In the genomic region with DNA sequence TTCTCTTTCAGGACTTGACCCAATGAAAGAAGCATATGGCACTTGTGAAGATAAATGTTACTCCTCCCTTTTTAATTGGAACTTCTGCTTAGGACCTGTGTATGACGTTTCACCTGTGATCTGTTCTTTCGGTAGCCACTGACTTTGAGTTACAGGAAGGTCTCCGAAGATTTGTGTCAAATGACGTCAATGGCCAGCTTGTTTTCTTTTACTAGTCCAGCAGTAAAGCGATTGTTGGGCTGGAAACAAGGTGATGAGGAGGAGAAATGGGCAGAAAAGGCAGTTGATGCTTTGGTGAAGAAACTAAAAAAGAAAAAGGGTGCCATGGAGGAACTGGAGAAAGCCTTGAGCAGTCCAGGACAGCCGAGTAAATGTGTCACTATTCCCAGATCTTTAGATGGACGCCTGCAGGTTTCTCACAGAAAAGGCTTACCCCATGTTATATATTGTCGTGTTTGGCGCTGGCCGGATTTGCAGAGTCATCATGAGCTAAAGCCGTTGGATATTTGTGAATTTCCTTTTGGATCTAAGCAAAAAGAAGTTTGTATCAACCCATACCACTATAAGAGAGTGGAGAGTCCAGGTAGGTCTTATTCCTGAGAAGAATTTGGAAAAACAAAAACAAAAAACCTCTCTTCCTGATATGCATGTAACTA, we compare ENCODE assay signal across 2 cellular contexts.
TF ChIP-seq lines count a peak whose summit lies in the region.

No MANE protein-coding gene starts in this region.

TF ChIP-seq in HCT116, 20 proteins besides CTCF, POLR2A, EP300 and RAD21:
- TF ChIP-seq ZFX (IDR thresholded peaks at IDR 0.05): no peak
- no peak for TF ChIP-seq TCF7L2 (IDR thresholded peaks at IDR 0.05; ENCODE audit: borderline replicate concordance, extremely low read depth, insufficient read depth, insufficient read length)
- no peak for TF ChIP-seq JUND (IDR thresholded peaks at IDR 0.05)
- no peak for TF ChIP-seq EGR1 (IDR thresholded peaks at IDR 0.05; ENCODE audit: low read depth)
- TF ChIP-seq SP1 (IDR thresholded peaks at IDR 0.05; ENCODE audit: low read depth): no peak
- no peak for TF ChIP-seq YY1 (IDR thresholded peaks at IDR 0.05; ENCODE audit: extremely low read depth, insufficient replicate concordance, low read depth, low read length)
- TF ChIP-seq EZH2 (IDR thresholded peaks at IDR 0.05): no peak
- no peak for TF ChIP-seq ELF1 (IDR thresholded peaks at IDR 0.05; ENCODE audit: borderline replicate concordance, low read depth)
- TF ChIP-seq, protein P1, sequence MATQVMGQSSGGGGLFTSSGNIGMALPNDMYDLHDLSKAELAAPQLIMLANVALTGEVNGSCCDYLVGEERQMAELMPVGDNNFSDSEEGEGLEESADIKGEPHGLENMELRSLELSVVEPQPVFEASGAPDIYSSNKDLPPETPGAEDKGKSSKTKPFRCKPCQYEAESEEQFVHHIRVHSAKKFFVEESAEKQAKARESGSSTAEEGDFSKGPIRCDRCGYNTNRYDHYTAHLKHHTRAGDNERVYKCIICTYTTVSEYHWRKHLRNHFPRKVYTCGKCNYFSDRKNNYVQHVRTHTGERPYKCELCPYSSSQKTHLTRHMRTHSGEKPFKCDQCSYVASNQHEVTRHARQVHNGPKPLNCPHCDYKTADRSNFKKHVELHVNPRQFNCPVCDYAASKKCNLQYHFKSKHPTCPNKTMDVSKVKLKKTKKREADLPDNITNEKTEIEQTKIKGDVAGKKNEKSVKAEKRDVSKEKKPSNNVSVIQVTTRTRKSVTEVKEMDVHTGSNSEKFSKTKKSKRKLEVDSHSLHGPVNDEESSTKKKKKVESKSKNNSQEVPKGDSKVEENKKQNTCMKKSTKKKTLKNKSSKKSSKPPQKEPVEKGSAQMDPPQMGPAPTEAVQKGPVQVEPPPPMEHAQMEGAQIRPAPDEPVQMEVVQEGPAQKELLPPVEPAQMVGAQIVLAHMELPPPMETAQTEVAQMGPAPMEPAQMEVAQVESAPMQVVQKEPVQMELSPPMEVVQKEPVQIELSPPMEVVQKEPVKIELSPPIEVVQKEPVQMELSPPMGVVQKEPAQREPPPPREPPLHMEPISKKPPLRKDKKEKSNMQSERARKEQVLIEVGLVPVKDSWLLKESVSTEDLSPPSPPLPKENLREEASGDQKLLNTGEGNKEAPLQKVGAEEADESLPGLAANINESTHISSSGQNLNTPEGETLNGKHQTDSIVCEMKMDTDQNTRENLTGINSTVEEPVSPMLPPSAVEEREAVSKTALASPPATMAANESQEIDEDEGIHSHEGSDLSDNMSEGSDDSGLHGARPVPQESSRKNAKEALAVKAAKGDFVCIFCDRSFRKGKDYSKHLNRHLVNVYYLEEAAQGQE (IDR thresholded peaks at IDR 0.05; ENCODE audit: low read depth): no peak
- no peak for TF ChIP-seq SRF (IDR thresholded peaks at IDR 0.05; ENCODE audit: low read depth)
- TF ChIP-seq ZBTB33 (IDR thresholded peaks at IDR 0.05; ENCODE audit: extremely low read depth, insufficient replicate concordance, low read length): no peak
- TF ChIP-seq FOSL1 (IDR thresholded peaks at IDR 0.05; ENCODE audit: low read depth): no peak

TF ChIP-seq in K562, 482 proteins besides CTCF, POLR2A, EP300 and RAD21 (continues in another document):
- TF ChIP-seq ZBTB49 (CRISPR knock-in tag; IDR thresholded peaks at IDR 0.05; ENCODE audit: borderline replicate concordance): no peak
- TF ChIP-seq, protein P2, sequence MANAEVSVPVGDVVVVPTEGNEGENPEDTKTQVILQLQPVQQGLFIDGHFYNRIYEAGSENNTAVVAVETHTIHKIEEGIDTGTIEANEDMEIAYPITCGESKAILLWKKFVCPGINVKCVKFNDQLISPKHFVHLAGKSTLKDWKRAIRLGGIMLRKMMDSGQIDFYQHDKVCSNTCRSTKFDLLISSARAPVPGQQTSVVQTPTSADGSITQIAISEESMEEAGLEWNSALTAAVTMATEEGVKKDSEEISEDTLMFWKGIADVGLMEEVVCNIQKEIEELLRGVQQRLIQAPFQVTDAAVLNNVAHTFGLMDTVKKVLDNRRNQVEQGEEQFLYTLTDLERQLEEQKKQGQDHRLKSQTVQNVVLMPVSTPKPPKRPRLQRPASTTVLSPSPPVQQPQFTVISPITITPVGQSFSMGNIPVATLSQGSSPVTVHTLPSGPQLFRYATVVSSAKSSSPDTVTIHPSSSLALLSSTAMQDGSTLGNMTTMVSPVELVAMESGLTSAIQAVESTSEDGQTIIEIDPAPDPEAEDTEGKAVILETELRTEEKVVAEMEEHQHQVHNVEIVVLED (CRISPR knock-in tag; IDR thresholded peaks at IDR 0.05): no peak
- TF ChIP-seq ID3 (CRISPR knock-in tag; IDR thresholded peaks at IDR 0.05): no peak
- TF ChIP-seq ID3 (tag; IDR thresholded peaks at IDR 0.05): no peak
- no peak for TF ChIP-seq E2F6 (IDR thresholded peaks at IDR 0.05; ENCODE audit: borderline replicate concordance in 1 of 2, extremely low read depth in 1 of 2, insufficient read depth in 1 of 2, insufficient read length in 1 of 2, low read depth in 1 of 2, low read length in 1 of 2, poor library complexity in 1 of 2, severe bottlenecking in 1 of 2)
- no peak for TF ChIP-seq HNRNPK (IDR thresholded peaks at IDR 0.05; ENCODE audit: low read depth, low read length, poor library complexity, severe bottlenecking)
- TF ChIP-seq FOXJ2 (tag; IDR thresholded peaks at IDR 0.05): no peak
- no peak for TF ChIP-seq FOXA1 (IDR thresholded peaks at IDR 0.05; ENCODE audit: borderline replicate concordance)
- TF ChIP-seq GTF2A2 (tag; IDR thresholded peaks at IDR 0.05): no peak
- TF ChIP-seq, protein P3, sequence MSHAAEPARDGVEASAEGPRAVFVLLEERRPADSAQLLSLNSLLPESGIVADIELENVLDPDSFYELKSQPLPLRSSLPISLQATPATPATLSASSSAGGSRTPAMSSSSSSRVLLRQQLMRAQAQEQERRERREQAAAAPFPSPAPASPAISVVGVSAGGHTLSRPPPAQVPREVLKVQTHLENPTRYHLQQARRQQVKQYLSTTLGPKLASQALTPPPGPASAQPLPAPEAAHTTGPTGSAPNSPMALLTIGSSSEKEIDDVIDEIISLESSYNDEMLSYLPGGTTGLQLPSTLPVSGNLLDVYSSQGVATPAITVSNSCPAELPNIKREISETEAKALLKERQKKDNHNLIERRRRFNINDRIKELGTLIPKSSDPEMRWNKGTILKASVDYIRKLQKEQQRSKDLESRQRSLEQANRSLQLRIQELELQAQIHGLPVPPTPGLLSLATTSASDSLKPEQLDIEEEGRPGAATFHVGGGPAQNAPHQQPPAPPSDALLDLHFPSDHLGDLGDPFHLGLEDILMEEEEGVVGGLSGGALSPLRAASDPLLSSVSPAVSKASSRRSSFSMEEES (CRISPR knock-in tag; IDR thresholded peaks at IDR 0.05): no peak
- TF ChIP-seq NRF1 (conservative IDR thresholded peaks at IDR 0.05 in 1 of 2, IDR thresholded peaks at IDR 0.05 in 1 of 2): no peak
- TF ChIP-seq POLR2G (IDR thresholded peaks at IDR 0.05; ENCODE audit: low read depth, low read length): no peak
- peak; percentile 44; the same call in 1 of the 2 replicates for TF ChIP-seq PKNOX1 (IDR thresholded peaks at IDR 0.05)
- TF ChIP-seq SAFB2 (IDR thresholded peaks at IDR 0.05; ENCODE audit: borderline replicate concordance, low read depth, low read length, severe bottlenecking): no peak
- no peak for TF ChIP-seq USF2 (CRISPR knock-in tag; IDR thresholded peaks at IDR 0.05)
- no peak for TF ChIP-seq POLR3G (IDR thresholded peaks at IDR 0.05; ENCODE audit: extremely low read depth, insufficient read length, insufficient replicate concordance)
- no peak for TF ChIP-seq COPS2 (conservative IDR thresholded peaks at IDR 0.05)
- peak; percentile 38; the same call in 1 of the 2 replicates for TF ChIP-seq CREB1 (IDR thresholded peaks at IDR 0.05)
- no peak for TF ChIP-seq CREB1 (CRISPR knock-in tag; IDR thresholded peaks at IDR 0.05)
- TF ChIP-seq ZC3H11A (IDR thresholded peaks at IDR 0.05; ENCODE audit: low read depth, low read length): no peak
- no peak for TF ChIP-seq SMARCA4 (IDR thresholded peaks at IDR 0.05)
- no peak for TF ChIP-seq MTA1 (IDR thresholded peaks at IDR 0.05; ENCODE audit: borderline replicate concordance)
